In genomic region chr16:3716831-3717234, GRCh38 we compare ENCODE assay signal across 8 cellular contexts. TPM values are rescaled to one million over a fixed set of nuclear protein-coding genes. Genes with fewer than 3 reads are reported as not detected.
DNase-seq lines count a peak whose midpoint lies in the region; ATAC-seq, FAIRE-seq and TF ChIP-seq lines count a peak whose summit lies in the region.

No MANE protein-coding gene starts in this region.

- peak; percentile 37 for ATAC-seq in GM21723 (IDR thresholded peaks at IDR 0.05; ENCODE audit: unreplicated experiment)
- no peak for ATAC-seq in aorta (ENCODE audit: low FRiP score)

- H3K9me2 ChIP-seq in Loucy (replicated peaks; ENCODE audit: low read depth, low read length): no peaks in the 10 kb centered on the region

- intact Hi-C loops in aorta (cut with DNase I): no loop called here

- H3K4me2 ChIP-seq in Loucy (ENCODE audit: low read depth, low read length, poor library complexity, severe bottlenecking) (peak overlapping the region; percentile 72), osteoblast (ENCODE audit: insufficient read depth, low read length) (peak overlapping the region; percentile 100)

- H3K79me2 ChIP-seq in Loucy (ENCODE audit: insufficient read depth, low read length) (peaks cover 12% of the 10 kb centered on the region), osteoblast (ENCODE audit: insufficient read depth, low read length) (peaks cover 50% of the 10 kb centered on the region)

- 0% methylated on average over 33 to 34 of the region's 34 CpGs for WGBS in aorta, 2 donors

- peak overlapping the region; percentile 82 for H3K9ac ChIP-seq in Loucy (ENCODE audit: low read depth, low read length, poor library complexity, severe bottlenecking)

- no peaks in the 10 kb centered on the region for H4K20me1 ChIP-seq in Loucy (ENCODE audit: insufficient read depth, low read length, poor library complexity, severe bottlenecking)
- H4K20me1 ChIP-seq in osteoblast (ENCODE audit: insufficient read depth, low read length): peaks cover 5% of the 10 kb centered on the region

- FAIRE-seq in GM12891 (lab: Jason Lieb, UNC): no peak

- peaks cover 3% of the 10 kb centered on the region for H3K4me1 ChIP-seq in Loucy (ENCODE audit: insufficient read depth, low read length, poor library complexity, severe bottlenecking)
- peaks cover 11% of the 10 kb centered on the region for H3K4me1 ChIP-seq in osteoblast (ENCODE audit: insufficient read depth, low read length)
- no peaks in the 10 kb centered on the region for H3K4me1 ChIP-seq in aorta (ENCODE audit: control insufficient read depth in 1 of 2, insufficient read depth in 2 of 2, low read length in 2 of 2)

- no peak for TF ChIP-seq CTCF in Loucy (conservative IDR thresholded peaks at IDR 0.05; ENCODE audit: low read length)
- TF ChIP-seq CTCF in fibroblast of pulmonary artery (IDR thresholded peaks at IDR 0.05; ENCODE audit: low read length, missing control alignments): no peak
- TF ChIP-seq CTCF in osteoblast (IDR thresholded peaks at IDR 0.05; ENCODE audit: extremely low read depth, low read depth, low read length): no peak

- peak overlapping the region; percentile 93 for H3K27ac ChIP-seq in osteoblast (ENCODE audit: low read depth, low read length)
- H3K27ac ChIP-seq in aorta (ENCODE audit: low read depth in 1 of 2, low read length in 2 of 2): peak overlapping the region in 1 of 2 donors; percentile 1

- H3K4me3 ChIP-seq in Loucy (ENCODE audit: low read length, poor library complexity, severe bottlenecking) (peak overlapping the region; percentile 80), fibroblast of pulmonary artery (replicated peaks; ENCODE audit: low read depth, low read length) (peak overlapping the region; percentile 76), osteoblast (ENCODE audit: insufficient read depth, low read length) (peak overlapping the region; percentile 92), aorta (ENCODE audit: low read length in 2 of 2) (peak overlapping the region; percentile 62 to 70)

- no peak; the same call in 1 of the 2 replicates for TF ChIP-seq POLR2A in GM12891 (IDR thresholded peaks at IDR 0.05; ENCODE audit: low read depth, low read length)

- H3K9me3 ChIP-seq in Loucy (ENCODE audit: insufficient read depth, low read depth, low read length): no peaks in the 10 kb centered on the region
- H3K9me3 ChIP-seq in osteoblast (ENCODE audit: low read depth, low read length): no peaks in the 10 kb centered on the region
- H3K9me3 ChIP-seq in aorta (ENCODE audit: control insufficient read depth, low read length): no peaks in the 10 kb centered on the region

- H2AFZ ChIP-seq in Loucy (ENCODE audit: low read length) (peak overlapping the region; percentile 96; the same call in 1 of the 2 replicates), osteoblast (ENCODE audit: low read length) (peak overlapping the region; percentile 69)

- DNase-seq in G401 (ENCODE audit: low spot score) (peak; percentile 37), fibroblast of pulmonary artery (ENCODE audit: low read depth) (no peak), osteoblast (ENCODE audit: insufficient read length, low spot score, missing footprints) (peak; percentile 88), aorta (no peak), GM12891 (ENCODE audit: insufficient read length, low spot score) (no peak)
- DNase-seq in activated CD4-positive, alpha-beta T cell treated with anti-CD3 and anti-CD28 coated beads, Interleukin-2, amount 50 U/mL, for 4 hours: peak; percentile 34 to 37

- no peaks in the 10 kb centered on the region for H3F3A ChIP-seq in Loucy (ENCODE audit: low read depth)

- H3K27me3 ChIP-seq in Loucy (ENCODE audit: insufficient read depth, low read length, poor library complexity, severe bottlenecking): no peaks in the 10 kb centered on the region
- no peaks in the 10 kb centered on the region for H3K27me3 ChIP-seq in osteoblast (ENCODE audit: insufficient read depth, low read length)
- H3K27me3 ChIP-seq in aorta (ENCODE audit: control insufficient read depth in 1 of 2, insufficient read depth in 2 of 2, low read length in 1 of 2): no peaks in the 10 kb centered on the region

- in situ Hi-C loops in G401 (cut with HindIII; ENCODE audit: low sequenced_read_pairs): no loop called here

- H3K36me3 ChIP-seq in Loucy (ENCODE audit: insufficient read depth, low read length) (no peaks in the 10 kb centered on the region), osteoblast (ENCODE audit: insufficient read depth, low read length) (peaks cover 11% of the 10 kb centered on the region), aorta (ENCODE audit: control insufficient read depth in 1 of 2, insufficient read depth in 2 of 2, low read length in 1 of 2) (no peaks in the 10 kb centered on the region)

TF ChIP-seq in GM12891, 5 proteins besides CTCF, POLR2A, EP300 and RAD21:
- TF ChIP-seq TAF1 (IDR thresholded peaks at IDR 0.05; ENCODE audit: low read depth, low read length) (no peak), SPI1 (IDR thresholded peaks at IDR 0.05; ENCODE audit: low read depth, low read length) (no peak), POLR2AphosphoS5 (IDR thresholded peaks at IDR 0.05; ENCODE audit: low read depth, low read length) (no peak), PAX5 (IDR thresholded peaks at IDR 0.05; ENCODE audit: insufficient read depth, low read length, severe bottlenecking) (no peak), POU2F2 (IDR thresholded peaks at IDR 0.05; ENCODE audit: low read depth, low read length) (no peak)

RNA-seq across cellular contexts. Expression of gene TRAP1, which starts 0.5 kb away (rescaled TPM):
- total RNA-seq in G401 (2014; rRNA removed; shearing (Covaris generic)): 75.6 and 93.8 TPM in 2 replicates
- total RNA-seq in osteoblast (46.9 and 56.5 TPM in 2 replicates), aorta (10 to 100 TPM; 57.7 to 59.5 TPM)
- 100 to 1,000 TPM in 1 of 2 donors, 10 to 100 TPM in 1; 19.2 to 183 TPM for polyA plus RNA-seq in aorta
- polyA plus RNA-seq in GM12891 (2012; ENCODE audit: low read depth, missing spikeins): 153 TPM

Comparison
In these comparisons a context has a peak if more than half of its experiments do, and no peak if none do; other contexts are left out.
1. DNase-seq: peak in G401 (single experiment), activated CD4-positive, alpha-beta T cell treated with anti-CD3 and anti-CD28 coated beads, Interleukin-2, amount 50 U/mL, for 4 hours (2 of 2) and osteoblast (single experiment); none in fibroblast of pulmonary artery (single experiment), aorta (0 of 2) and GM12891 (single experiment).
2. Peak in every context shown above with its lines, with median percentiles within 50 percentile points of each other: H3K4me3 ChIP-seq.